Comparison of ENCODE assay signal across 1 cellular context in genomic region chr12:123972448-123973401, GRCh38.
TF ChIP-seq lines count a peak whose summit lies in the region.

Gene CCDC92 (minus strand): TSS chr12:123972831. CDS start chr12:123944305, 28,526 bp downstream.
Gene ZNF664 (plus strand): TSS chr12:123973215. CDS start chr12:124012145, 38,930 bp downstream.

TF ChIP-seq in A549, 52 proteins besides CTCF, POLR2A, EP300 and RAD21 (continued from another document):
- TF ChIP-seq HMGXB4 (CRISPR knock-in tag; IDR thresholded peaks at IDR 0.05; ENCODE audit: borderline replicate concordance) = no peak
- no peak for TF ChIP-seq RFX5 (IDR thresholded peaks at IDR 0.05)
- no peak for TF ChIP-seq ELK1 (IDR thresholded peaks at IDR 0.05; ENCODE audit: low read depth, low read length)
- TF ChIP-seq ESRRA (IDR thresholded peaks at IDR 0.05; ENCODE audit: borderline replicate concordance, low read length) = no peak
- no peak for TF ChIP-seq JUNB (IDR thresholded peaks at IDR 0.05)
- no peak for TF ChIP-seq FOSL2 (IDR thresholded peaks at IDR 0.05)
- no peak for TF ChIP-seq FOSL2 (CRISPR knock-in tag; IDR thresholded peaks at IDR 0.05)
- no peak for TF ChIP-seq EHF (CRISPR knock-in tag; IDR thresholded peaks at IDR 0.05)
- no peak for TF ChIP-seq USF2 (IDR thresholded peaks at IDR 0.05)
- TF ChIP-seq ZNF302 (CRISPR knock-in tag; IDR thresholded peaks at IDR 0.05) = no peak
